Comparison of ENCODE assay signal across 13 cellular contexts in genomic region chr6:90440586-90441338, GRCh38.
"Had no signal": no experiment of that assay in that cellular context is flagged by ENCODE, and none has a peak within 500 bp of the region (broad histone marks: within the 10 kb centered on the region; RNA-seq: fewer than 3 reads in every experiment).

No MANE protein-coding gene starts in this region.

- ATAC-seq: activated T-cell treated with anti-CD3 and anti-CD28 coated beads, Interleukin-2, amount 50 U/mL, for 4 hours; gastrocnemius medialis; left lung; natural killer cell; T-helper 17 cell had no signal

- DNase-seq: activated B cell treated with CpG ODN at 0.5 μM for 24 hours; activated CD4-positive, alpha-beta T cell treated with anti-CD3 and anti-CD28 coated beads, Interleukin-2, amount 50 U/mL, for 48 hours; activated naive CD4-positive, alpha-beta T cell; activated T-cell treated with anti-CD3 and anti-CD28 coated beads, Interleukin-2, amount 50 U/mL, for 4 hours; colonic mucosa; effector CD8-positive, alpha-beta T cell; gastrocnemius medialis; islet precursor cell; left lung; natural killer cell; nucleus accumbens; T-helper 17 cell; transverse colon had no signal
